Comparison of ENCODE assay signal across 13 cellular contexts in the genomic region with DNA sequence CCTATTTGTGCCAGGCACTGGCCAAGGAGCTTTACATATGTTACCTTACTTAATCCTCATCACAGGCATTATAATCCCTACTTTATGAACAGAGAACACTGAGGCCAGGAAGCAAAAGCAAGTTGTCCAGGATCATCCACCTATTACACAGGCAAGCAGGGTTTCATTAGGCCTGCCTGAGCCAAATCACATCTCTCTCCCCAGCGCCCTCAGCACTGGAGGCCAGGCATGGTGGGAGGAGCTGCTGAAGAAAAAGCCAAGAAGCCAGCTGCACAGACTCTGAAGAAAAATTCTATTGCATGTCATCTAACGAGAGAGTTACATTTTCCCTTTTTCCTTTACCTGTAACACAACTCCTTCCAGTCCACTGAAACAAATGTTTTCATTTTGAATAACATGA.
DNase-seq lines count a peak whose midpoint lies in the region; ATAC-seq lines count a peak whose summit lies in the region.
"Had no signal": no experiment of that assay in that cellular context is flagged by ENCODE, and none has a peak within 500 bp of the region (broad histone marks: within the 10 kb centered on the region; RNA-seq: fewer than 3 reads in every experiment).

No MANE protein-coding gene starts in this region.

- peak; percentile 82 for ATAC-seq in left ventricle myocardium superior
- ATAC-seq in sciatic nerve, result peak; percentile 91
- no peak for ATAC-seq in GM18907 (IDR thresholded peaks at IDR 0.05; ENCODE audit: unreplicated experiment)

- H3K27ac Mint-ChIP-seq in CD8-positive, alpha-beta memory T cell, result peak overlapping the region in 6 of 8 donors; percentile 16 to 88 (median 43)
- H3K27ac Mint-ChIP-seq in T-helper 2 cell treated with Interferon-gamma antibody and Interleukin-4, amounts not matched to agents 5 μg/mL and 100 μg/mL, for 36 hours, result no peak overlapping the region

- H3K9ac ChIP-seq in adipocyte (ENCODE audit: low read length), result no peak overlapping the region

- no peak overlapping the region for H3K27ac ChIP-seq in CD8-positive, alpha-beta memory T cell (ENCODE audit: low read depth, low read length)
- H3K27ac ChIP-seq: SJCRH30 had no signal

- peak overlapping the region in 2 of 7 donors; percentile 17 to 51 for H3K4me3 Mint-ChIP-seq in CD8-positive, alpha-beta memory T cell
- no peak overlapping the region for H3K4me3 Mint-ChIP-seq in T-helper 2 cell treated with Interferon-gamma antibody and Interleukin-4, amounts not matched to agents 5 μg/mL and 100 μg/mL, for 36 hours
- H3K4me3 Mint-ChIP-seq: CD14-positive monocyte had no signal

- intact Hi-C loops in left ventricle myocardium superior (cut with micrococcal nuclease) (no loop called here), sciatic nerve (cut with DNase I) (no loop called here)

- no peaks in the 10 kb centered on the region for H3K36me3 ChIP-seq in CD8-positive, alpha-beta memory T cell (ENCODE audit: insufficient read depth, low read length)
- no peaks in the 10 kb centered on the region for H3K36me3 ChIP-seq in adipocyte (ENCODE audit: control insufficient read depth, insufficient read depth, low read length, severe bottlenecking)

- no peaks in the 10 kb centered on the region for H3K27me3 Mint-ChIP-seq in CD8-positive, alpha-beta memory T cell
- no peaks in the 10 kb centered on the region for H3K27me3 Mint-ChIP-seq in T-helper 2 cell treated with Interferon-gamma antibody and Interleukin-4, amounts not matched to agents 5 μg/mL and 100 μg/mL, for 36 hours (ENCODE audit: low read depth)

- POLR2A ChIA-PET in CD8-positive, alpha-beta memory T cell (lab: Charles Lee), result no interaction called here

- H3K36me3 Mint-ChIP-seq in CD8-positive, alpha-beta memory T cell, result peaks cover 0 to 6% (median 4%) of the 10 kb centered on the region in 3 donors
- H3K36me3 Mint-ChIP-seq in T-helper 2 cell treated with Interferon-gamma antibody and Interleukin-4, amounts not matched to agents 5 μg/mL and 100 μg/mL, for 36 hours (ENCODE audit: low read depth), result peaks cover 6% of the 10 kb centered on the region

- no peak overlapping the region for H3K4me3 ChIP-seq in CD8-positive, alpha-beta memory T cell (ENCODE audit: low read length)
- H3K4me3 ChIP-seq in adipocyte (ENCODE audit: low read length), result no peak overlapping the region
- H3K4me3 ChIP-seq: SJCRH30 had no signal

- no peak for DNase-seq in CD8-positive, alpha-beta memory T cell
- peak; percentile 41 for DNase-seq in adipocyte (ENCODE audit: low read depth)
- DNase-seq in left ventricle myocardium superior, result peak; percentile 53
- DNase-seq in sciatic nerve (ENCODE audit: low spot score), result peak; percentile 64
- no peak for DNase-seq in T-helper 2 cell treated with Interferon-gamma antibody and Interleukin-4, amounts not matched to agents 5 μg/mL and 100 μg/mL, for 36 hours (ENCODE audit: low spot score)
- DNase-seq in DMS53 treated with DMSO at 0.1 percent for 48 hours (lab: John Stamatoyannopoulos, UW; ENCODE audit: unreplicated experiment), result no peak
- DNase-seq in T-helper 2 cell, result no peak
- DNase-seq: cortex of kidney; NCI-H748 treated with DMSO at 0.1 percent for 48 hours; SJCRH30; stimulated activated CD4-positive, alpha-beta T cell treated with anti-CD3 and anti-CD28 coated beads, Interleukin-15, amount 100 ng/mL, for 24 hours had no signal

- H3K9me3 Mint-ChIP-seq in CD8-positive, alpha-beta memory T cell, result no peaks in the 10 kb centered on the region
- H3K9me3 Mint-ChIP-seq in T-helper 2 cell treated with Interferon-gamma antibody and Interleukin-4, amounts not matched to agents 5 μg/mL and 100 μg/mL, for 36 hours, result no peaks in the 10 kb centered on the region
- H3K9me3 Mint-ChIP-seq: CD14-positive monocyte had no signal

- H3K4me1 ChIP-seq in CD8-positive, alpha-beta memory T cell (ENCODE audit: insufficient read depth, low read length), result peaks cover 29% of the 10 kb centered on the region
- peaks cover 42% of the 10 kb centered on the region for H3K4me1 ChIP-seq in adipocyte (ENCODE audit: control insufficient read depth, insufficient read depth, low read length)

- no peaks in the 10 kb centered on the region for H3K27me3 ChIP-seq in CD8-positive, alpha-beta memory T cell (ENCODE audit: insufficient read depth, low read length, poor library complexity, severe bottlenecking)
- H3K27me3 ChIP-seq in adipocyte (replicated peaks; ENCODE audit: control insufficient read depth, insufficient read depth, low read length), result no peaks in the 10 kb centered on the region
- H3K27me3 ChIP-seq: SJCRH30 had no signal

- CTCF ChIA-PET in CD8-positive, alpha-beta memory T cell (lab: Charles Lee), result interaction anchor here (1.2 to 1.4 kb wide), 3 partner anchors 14 to 656 kb away, joined by 3 read pairs; no protein-coding TSS in a partner anchor

- no peaks in the 10 kb centered on the region for H3K9me3 ChIP-seq in CD8-positive, alpha-beta memory T cell (ENCODE audit: low read length)
- H3K9me3 ChIP-seq in adipocyte (ENCODE audit: control insufficient read depth, low read length), result no peaks in the 10 kb centered on the region
- H3K9me3 ChIP-seq: SJCRH30 had no signal

- peaks cover 85 to 93% (median 93%) of the 10 kb centered on the region in 3 donors for H3K4me1 Mint-ChIP-seq in CD8-positive, alpha-beta memory T cell
- H3K4me1 Mint-ChIP-seq in T-helper 2 cell treated with Interferon-gamma antibody and Interleukin-4, amounts not matched to agents 5 μg/mL and 100 μg/mL, for 36 hours (ENCODE audit: low read depth), result peaks cover 38% of the 10 kb centered on the region

Comparison
In these comparisons a context has a peak if more than half of its experiments do, and no peak if none do; other contexts are left out.
1. DNase-seq: peak in adipocyte (single experiment), left ventricle myocardium superior (single experiment) and sciatic nerve (single experiment); none in CD8-positive, alpha-beta memory T cell (0 of 5), T-helper 2 cell treated with Interferon-gamma antibody and Interleukin-4, amounts not matched to agents 5 μg/mL and 100 μg/mL, for 36 hours (single experiment), DMS53 treated with DMSO at 0.1 percent for 48 hours (single experiment) and T-helper 2 cell (0 of 5).